ENCODE assay signal across 28 cellular contexts in the genomic region with DNA sequence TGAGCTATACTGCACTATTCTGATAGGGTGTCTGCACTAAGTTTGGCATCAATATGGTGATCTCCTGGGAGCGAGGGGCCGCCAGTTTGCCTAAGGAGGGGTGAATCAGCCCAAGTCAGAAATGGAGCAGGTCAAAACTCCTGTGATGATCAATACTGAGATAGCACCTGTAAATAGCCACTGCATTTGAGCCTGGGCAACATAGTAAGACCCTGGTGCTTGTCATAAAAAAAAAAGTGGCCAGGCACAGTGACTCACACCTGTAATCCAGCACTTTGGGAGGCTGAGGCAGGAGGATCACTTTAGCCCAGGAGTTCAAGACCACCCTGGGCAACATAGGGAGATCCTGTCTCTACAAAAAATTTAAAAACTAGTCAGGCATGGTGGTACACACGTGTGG. TPM values are rescaled to one million over a fixed set of nuclear protein-coding genes. Genes with fewer than 3 reads are reported as not detected.
"Had no signal": no experiment of that assay in that cellular context is flagged by ENCODE, and none has a peak within 500 bp of the region (broad histone marks: within the 10 kb centered on the region; RNA-seq: fewer than 3 reads in every experiment).

No MANE protein-coding gene starts in this region.

- H3K4me1 ChIP-seq: suprapubic skin, testis, thyroid gland, tibial artery, uterus, vagina had no signal

- H3K27me3 ChIP-seq: stomach, suprapubic skin, testis, thyroid gland, tibial artery, transverse colon, upper lobe of left lung, upper lobe of right lung, uterus, vagina had no signal

- H3K4me3 ChIP-seq: stomach, suprapubic skin, testis, thoracic aorta, thyroid gland, tibial artery, transverse colon, upper lobe of left lung, upper lobe of right lung, uterus, vagina had no signal

- H3K27ac ChIP-seq: stomach, suprapubic skin, testis, thoracic aorta, thyroid gland, tibial artery, transverse colon, upper lobe of left lung, upper lobe of right lung, uterus, vagina had no signal

- H3K9me3 ChIP-seq: stomach, suprapubic skin, testis, thoracic aorta, thyroid gland, tibial artery, transverse colon, upper lobe of left lung, upper lobe of right lung, uterus, vagina had no signal

- FAIRE-seq: urothelium cell line had no signal

- ATAC-seq: stimulated activated effector memory CD8-positive, alpha-beta T cell treated with anti-CD3 and anti-CD28 coated beads, Interleukin-12 subunit alpha, Interleukin-12 subunit beta, amount 100 ng/mL, for 72 hours; stimulated activated memory B cell treated with anti-CD40 and anti-IgM and Interleukin-4, amounts not matched to agents 10 μg/mL and 1 μg/mL and 100 μg/mL, for 72 hours; stimulated activated naive B cell treated with anti-CD40 and anti-IgM and Interleukin-4, amounts not matched to agents 10 μg/mL and 1 μg/mL and 100 μg/mL, for 72 hours; stimulated activated naive CD8-positive, alpha-beta T cell treated with anti-CD3 and anti-CD28 coated beads, Interleukin-15, amount 100 ng/mL, for 72 hours; stimulated activated naive CD8-positive, alpha-beta T cell treated with anti-CD3 and anti-CD28 coated beads, Interleukin-15, Interleukin-2, amounts not matched to agents 100 U/mL and 50 U/mL, for 24 hours; upper lobe of right lung had no signal

- H3K36me3 ChIP-seq: stomach, suprapubic skin, thoracic aorta, thyroid gland, tibial artery, transverse colon, upper lobe of left lung, upper lobe of right lung, uterus, vagina had no signal

- DNase-seq: stimulated activated CD4-positive, alpha-beta T cell treated with anti-CD3 and anti-CD28 coated beads, Interleukin-2, amount 100 ng/mL, for 48 hours; stimulated activated CD4-positive, alpha-beta T cell treated with anti-CD3 and anti-CD28 coated beads, Interleukin-4, amount 100 ng/mL, for 1 hour; stimulated activated CD4-positive, alpha-beta T cell treated with anti-CD3 and anti-CD28 coated beads, Interleukin-4, amount 100 ng/mL, for 24 hours; stimulated activated CD4-positive, alpha-beta T cell treated with anti-CD3 and anti-CD28 coated beads, Interleukin-4, amount 100 ng/mL, for 4 hours; stimulated activated CD8-positive, alpha-beta memory T cell treated with anti-CD3 and anti-CD28 coated beads, Interleukin-4, amount 100 ng/mL, for 48 hours; stimulated activated naive B cell treated with anti-CD40 and anti-IgM and Interleukin-4, amounts not matched to agents 10 μg/mL and 1 μg/mL and 100 μg/mL, for 72 hours; stimulated activated naive CD4-positive, alpha-beta T cell; stimulated activated naive CD4-positive, alpha-beta T cell treated with Interleukin-2 at 50 U/mL for 16 hours; stimulated activated naive CD8-positive, alpha-beta T cell treated with anti-CD3 and anti-CD28 coated beads, Interleukin-15, amount 100 ng/mL, for 72 hours; stimulated activated naive CD8-positive, alpha-beta T cell treated with anti-CD3 and anti-CD28 coated beads, Interleukin-15, Interleukin-2, amounts not matched to agents 100 U/mL and 50 U/mL, for 24 hours; stomach; substantia nigra; testis; thyroid gland; tibial artery; transverse colon; trophoblast cell; upper lobe of left lung; upper lobe of right lung; uterus had no signal

RNA-seq across cellular contexts. Expression of a gene that starts 48.1 kb away (rescaled TPM):
- total RNA-seq: subcutaneous adipose tissue, temporal lobe had no signal
